ENCODE assay signal across 16 cellular contexts in genomic region chr9:126622872-126623271, GRCh38. TPM values are rescaled to one million over a fixed set of nuclear protein-coding genes. Genes with fewer than 3 reads are reported as not detected.
DNase-seq lines count a peak whose midpoint lies in the region; ATAC-seq, FAIRE-seq and TF ChIP-seq lines count a peak whose summit lies in the region.
"Had no signal": no experiment of that assay in that cellular context is flagged by ENCODE, and none has a peak within 500 bp of the region (broad histone marks: within the 10 kb centered on the region; RNA-seq: fewer than 3 reads in every experiment).

No MANE protein-coding gene starts in this region.

- H3K79me1 ChIP-seq in neuronal stem cell (ENCODE audit: low read depth, low read length): no peaks in the 10 kb centered on the region

- H2AK5ac ChIP-seq in neuronal stem cell (ENCODE audit: low read depth, low read length): no peak overlapping the region

- H3K4me1 ChIP-seq in neuronal stem cell (ENCODE audit: control insufficient read depth in 2 of 2, insufficient read depth in 1 of 2, low read depth in 1 of 2, low read length in 2 of 2): peaks cover 13 to 26% of the 10 kb centered on the region in 2 donors

- H3K9me3 ChIP-seq in neuronal stem cell (replicated peaks in 1 of 2; ENCODE audit: control insufficient read depth in 2 of 2, insufficient read depth in 1 of 2, low read depth in 1 of 2, low read length in 2 of 2): peaks cover 3 to 5% of the 10 kb centered on the region in 2 donors

- peaks cover 0 to 2% (median 0%) of the 10 kb centered on the region in 3 donors for H3K9me3 Mint-ChIP-seq in IgD-negative memory B cell
- H3K9me3 Mint-ChIP-seq: HFFc6 had no signal

- TF ChIP-seq POLR2A in GM12892 (IDR thresholded peaks at IDR 0.05; ENCODE audit: low read depth, low read length): no peak

- H3K9ac ChIP-seq in neuronal stem cell (ENCODE audit: low read depth, low read length, poor library complexity): no peak overlapping the region
- H3K9ac ChIP-seq: BLaER1 treated with 17β-estradiol and CSF1 and Interleukin-3, amounts not matched to agents 10 nM and 100 nM had no signal

- WGBS in neuronal stem cell (ENCODE audit: extremely low coverage in 2 of 2, insufficient read length in 2 of 2, insufficient replicate concordance in 1 of 2), 2 donors: no CpG with 5 or more reads among the region's 5 CpGs

- peaks cover 9 to 15% (median 11%) of the 10 kb centered on the region in 3 donors for H3K4me1 Mint-ChIP-seq in IgD-negative memory B cell

- no peak overlapping the region for H4K91ac ChIP-seq in neuronal stem cell (ENCODE audit: low read depth, low read length, poor library complexity)

- H2BK5ac ChIP-seq in neuronal stem cell (ENCODE audit: low read length): no peak overlapping the region

- H2BK12ac ChIP-seq in neuronal stem cell (ENCODE audit: low read length): no peak overlapping the region

- no peak overlapping the region for H3K4me3 ChIP-seq in neuronal stem cell (ENCODE audit: low read length in 2 of 2)
- H3K4me3 ChIP-seq: BLaER1 treated with 17β-estradiol and CSF1 and Interleukin-3, amounts not matched to agents 10 nM and 100 nM had no signal

- no peak overlapping the region for H3K4ac ChIP-seq in neuronal stem cell (ENCODE audit: low read length)

- no peaks in the 10 kb centered on the region for H3K36me3 ChIP-seq in neuronal stem cell (replicated peaks in 1 of 2; ENCODE audit: control insufficient read depth in 2 of 2, insufficient read depth in 2 of 2, low read length in 2 of 2)
- H3K36me3 ChIP-seq: BLaER1 treated with 17β-estradiol and CSF1 and Interleukin-3, amounts not matched to agents 10 nM and 100 nM had no signal

- peak overlapping the region; percentile 11 for H3K18ac ChIP-seq in neuronal stem cell (ENCODE audit: low read length)

- peak overlapping the region in 2 of 3 donors; percentile 23 to 51 for H3K27ac Mint-ChIP-seq in IgD-negative memory B cell
- H3K27ac Mint-ChIP-seq: CD4-positive, CD25-positive, alpha-beta regulatory T cell; HFFc6 had no signal

- H2AFZ ChIP-seq in neuronal stem cell (ENCODE audit: low read length): no peak overlapping the region

- H2BK15ac ChIP-seq in neuronal stem cell (ENCODE audit: low read length): peak overlapping the region; percentile 15

- H3K27ac ChIP-seq in neuronal stem cell (replicated peaks; ENCODE audit: low read length): no peak overlapping the region
- H3K27ac ChIP-seq: BLaER1 treated with 17β-estradiol and CSF1 and Interleukin-3, amounts not matched to agents 10 nM and 100 nM had no signal

- peaks cover 1% of the 10 kb centered on the region for H3K36me3 Mint-ChIP-seq in IgD-negative memory B cell
- H3K36me3 Mint-ChIP-seq: CD4-positive, CD25-positive, alpha-beta regulatory T cell had no signal

- H3K27me3 Mint-ChIP-seq in IgD-negative memory B cell: peaks cover 69% of the 10 kb centered on the region

- H3K23ac ChIP-seq in neuronal stem cell (ENCODE audit: low read depth, low read length, poor library complexity): no peak overlapping the region

- no peak for FAIRE-seq in GM12892 (lab: Jason Lieb, UNC)
- FAIRE-seq: GM18507 had no signal

- no peak overlapping the region for H3K4me2 ChIP-seq in neuronal stem cell (ENCODE audit: insufficient read depth, low read length, poor library complexity, severe bottlenecking)
- H3K4me2 ChIP-seq: BLaER1 treated with 17β-estradiol and CSF1 and Interleukin-3, amounts not matched to agents 10 nM and 100 nM had no signal

- no peak for ATAC-seq in HG02840 (IDR thresholded peaks at IDR 0.05; ENCODE audit: low FRiP score, unreplicated experiment)

- peaks cover 74 to 100% (median 98%) of the 10 kb centered on the region in 3 experiments for H3K27me3 ChIP-seq in neuronal stem cell (ENCODE audit: control insufficient read depth in 3 of 3, insufficient read depth in 3 of 3, low read depth in 1 of 3, low read length in 3 of 3)

- H3K14ac ChIP-seq in neuronal stem cell (ENCODE audit: low read length): no peak overlapping the region

- H2BK120ac ChIP-seq in neuronal stem cell (ENCODE audit: low read depth, low read length): no peak overlapping the region

- DNase-seq in 8988T: peak; percentile 34
- peak; percentile 61 for DNase-seq in left kidney (ENCODE audit: low read depth, low spot score)
- DNase-seq in neuronal stem cell (ENCODE audit: low spot score): no peak
- DNase-seq in nucleus accumbens (lab: John Stamatoyannopoulos, UW): no peak
- DNase-seq in GM12892 (ENCODE audit: insufficient read length): no peak
- DNase-seq: ACHN; CD4-positive, CD25-positive, alpha-beta regulatory T cell; DMS 273 treated with DMSO at 0.1 percent for 48 hours; GOT3; HCEC 1CT; HFFc6; KBM-7 had no signal

- no peak overlapping the region for H4K8ac ChIP-seq in neuronal stem cell (ENCODE audit: low read depth, low read length)

- no peak overlapping the region for H3K4me3 Mint-ChIP-seq in IgD-negative memory B cell
- H3K4me3 Mint-ChIP-seq: CD4-positive, CD25-positive, alpha-beta regulatory T cell; HFFc6 had no signal

RNA-seq across cellular contexts. Expression of gene LMX1B, which starts 9.1 kb away (rescaled TPM):
- polyA plus RNA-seq in IgD-negative memory B cell: not detected
- 0.22 TPM for polyA plus RNA-seq in neuronal stem cell (2013, experiment 1 of 2)
- 0.18 TPM for polyA plus RNA-seq in neuronal stem cell (2013, experiment 2 of 2)
- polyA plus RNA-seq in GM12892 (2012; ENCODE audit: missing spikeins): not detected
- polyA plus RNA-seq: CD4-positive, CD25-positive, alpha-beta regulatory T cell had no signal

Comparison
In these comparisons a context has a peak if more than half of its experiments do, and no peak if none do; other contexts are left out.
1. DNase-seq: peak in 8988T (single experiment) and left kidney (single experiment); none in neuronal stem cell (single experiment), nucleus accumbens (0 of 56) and GM12892 (single experiment).